8 cellular contexts compared by ENCODE assay signal in the genomic region with DNA sequence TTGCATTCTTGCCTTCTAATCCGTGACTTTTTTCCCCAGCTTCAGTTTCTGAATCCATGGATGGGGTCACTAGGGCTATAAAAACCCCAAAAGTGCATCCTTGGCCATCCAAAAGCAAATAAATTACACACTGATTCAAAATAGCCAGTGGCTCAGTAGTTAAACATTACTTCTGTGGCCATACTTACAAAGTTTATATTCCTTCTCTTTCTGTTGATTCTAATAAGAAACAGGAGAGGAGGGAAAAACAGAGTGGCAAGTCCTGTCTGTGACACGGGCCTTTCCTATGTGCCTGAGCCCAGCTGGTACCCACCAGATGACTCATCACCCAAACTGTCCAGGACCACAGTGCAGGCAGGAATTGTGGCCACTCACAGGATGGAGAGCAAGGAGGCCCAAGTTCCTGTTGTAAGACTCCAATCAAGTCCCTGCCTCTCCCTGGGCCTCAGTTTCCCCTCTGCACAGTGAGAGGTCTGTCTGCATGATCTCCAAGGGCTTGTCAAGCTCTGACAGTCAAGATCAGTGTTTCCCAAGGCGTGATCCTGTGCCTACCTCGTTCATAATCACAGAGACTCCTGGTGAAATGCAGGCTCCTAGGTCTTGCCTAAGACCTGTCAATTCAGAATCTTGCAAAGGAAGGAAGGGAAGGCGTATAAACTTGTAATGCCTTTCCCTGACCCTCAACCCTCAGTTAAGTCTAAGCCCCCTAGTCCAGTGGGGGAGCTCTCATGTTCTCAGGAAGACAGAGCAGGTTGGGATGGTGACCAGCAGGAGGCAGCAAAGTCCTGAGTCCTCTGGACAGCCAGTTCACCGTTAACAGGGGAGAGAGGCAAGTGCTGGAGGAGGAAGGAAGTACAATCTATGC. TPM values are rescaled to one million over a fixed set of nuclear protein-coding genes. Genes with fewer than 3 reads are reported as not detected.
A peak's percentile ranks its signal among the peaks of the same experiment; 100 is the strongest.
DNase-seq lines count a peak whose midpoint lies in the region; ATAC-seq and TF ChIP-seq lines count a peak whose summit lies in the region.

No MANE protein-coding gene starts in this region.

- H3K9me3 ChIP-seq in osteoblast (ENCODE audit: low read depth, low read length) (no peaks in the 10 kb centered on the region), tibial artery (no peaks in the 10 kb centered on the region)

- no peak overlapping the region for H3K4me3 ChIP-seq in osteoblast (ENCODE audit: insufficient read depth, low read length)
- H3K4me3 ChIP-seq in tibial artery = no peak overlapping the region

- H3K4me1 ChIP-seq in osteoblast (ENCODE audit: insufficient read depth, low read length) = no peaks in the 10 kb centered on the region
- H3K4me1 ChIP-seq in tibial artery = peaks cover 0 to 7% (median 3%) of the 10 kb centered on the region in 4 donors

- H2AFZ ChIP-seq in osteoblast (ENCODE audit: low read length) = no peak overlapping the region

- no peaks in the 10 kb centered on the region for H3K79me2 ChIP-seq in osteoblast (ENCODE audit: insufficient read depth, low read length)

- H3K36me3 ChIP-seq in osteoblast (ENCODE audit: insufficient read depth, low read length) (peaks cover 49% of the 10 kb centered on the region), tibial artery (peaks cover 56 to 100% (median 74%) of the 10 kb centered on the region in 3 donors)

- H3K27me3 ChIP-seq in osteoblast (ENCODE audit: insufficient read depth, low read length) (no peaks in the 10 kb centered on the region), tibial artery (no peaks in the 10 kb centered on the region)

- H3K4me2 ChIP-seq in osteoblast (ENCODE audit: insufficient read depth, low read length) = no peak overlapping the region

- DNase-seq in GM19240 (ENCODE audit: insufficient read length, low spot score) (peak; percentile 74), RWPE1 (ENCODE audit: low spot score) (peak; percentile 57), foreskin melanocyte (peak; percentile 58), osteoblast (ENCODE audit: insufficient read length, low spot score, missing footprints) (peak; percentile 97), tibial artery (peak; percentile 79 to 88)
- peak; percentile 51 for DNase-seq in activated T-helper 9 cell treated with anti-CD3 and anti-CD28 coated beads, Interleukin-2, amount 50 U/mL, for 16 hours (ENCODE audit: low read depth)

- no peak overlapping the region for H3K27ac ChIP-seq in C4-2B
- no peak overlapping the region for H3K27ac ChIP-seq in RWPE1
- H3K27ac ChIP-seq in osteoblast (ENCODE audit: low read depth, low read length) = no peak overlapping the region
- H3K27ac ChIP-seq in tibial artery = no peak overlapping the region

- CTCF ChIA-PET in RWPE1 (lab: Yijun Ruan, JAX) = interaction anchor here (0.6 to 8.0 kb wide), 23 partner anchors 9 to 1929 kb away, joined by 3 to 138 read pairs (median 5); a partner anchor contains a TSS

- intact Hi-C loops in tibial artery (cut with DNase I; ENCODE audit: low total_unique reads) = loop anchor here (5.0 kb wide), 1 partner anchor 116 kb away; no protein-coding TSS in a partner anchor

- POLR2A ChIA-PET in RWPE1 (lab: Yijun Ruan, JAX; ENCODE audit: low non-redundant PET) = interaction anchor here (0.5 kb wide), 1 partner anchor 62 kb away, joined by 3 read pairs; no protein-coding TSS in a partner anchor

- H4K20me1 ChIP-seq in osteoblast (ENCODE audit: insufficient read depth, low read length) = peaks cover 19% of the 10 kb centered on the region

- TF ChIP-seq CTCF in C4-2B (conservative IDR thresholded peaks at IDR 0.05) (peak; percentile 90), RWPE1 (conservative IDR thresholded peaks at IDR 0.05; ENCODE audit: low read depth) (no peak; the same call in 1 of the 2 replicates), osteoblast (IDR thresholded peaks at IDR 0.05; ENCODE audit: extremely low read depth, low read depth, low read length) (peak; percentile 97), tibial artery (IDR thresholded peaks at IDR 0.05) (peak; percentile 82 to 90)

- peak; percentile 59 for ATAC-seq in HG03460 (IDR thresholded peaks at IDR 0.05; ENCODE audit: unreplicated experiment)

RNA-seq across cellular contexts. Expression of a gene that starts 29.5 kb away (rescaled TPM):
- 66.3 and 85.8 TPM in 2 replicates for total RNA-seq in osteoblast

RNA-seq across cellular contexts. Expression of a gene that starts 30.9 kb away (rescaled TPM):
- total RNA-seq in osteoblast = 8.8 and 9.8 TPM in 2 replicates
